Comparison of ENCODE assay signal across 21 cellular contexts in the genomic region with DNA sequence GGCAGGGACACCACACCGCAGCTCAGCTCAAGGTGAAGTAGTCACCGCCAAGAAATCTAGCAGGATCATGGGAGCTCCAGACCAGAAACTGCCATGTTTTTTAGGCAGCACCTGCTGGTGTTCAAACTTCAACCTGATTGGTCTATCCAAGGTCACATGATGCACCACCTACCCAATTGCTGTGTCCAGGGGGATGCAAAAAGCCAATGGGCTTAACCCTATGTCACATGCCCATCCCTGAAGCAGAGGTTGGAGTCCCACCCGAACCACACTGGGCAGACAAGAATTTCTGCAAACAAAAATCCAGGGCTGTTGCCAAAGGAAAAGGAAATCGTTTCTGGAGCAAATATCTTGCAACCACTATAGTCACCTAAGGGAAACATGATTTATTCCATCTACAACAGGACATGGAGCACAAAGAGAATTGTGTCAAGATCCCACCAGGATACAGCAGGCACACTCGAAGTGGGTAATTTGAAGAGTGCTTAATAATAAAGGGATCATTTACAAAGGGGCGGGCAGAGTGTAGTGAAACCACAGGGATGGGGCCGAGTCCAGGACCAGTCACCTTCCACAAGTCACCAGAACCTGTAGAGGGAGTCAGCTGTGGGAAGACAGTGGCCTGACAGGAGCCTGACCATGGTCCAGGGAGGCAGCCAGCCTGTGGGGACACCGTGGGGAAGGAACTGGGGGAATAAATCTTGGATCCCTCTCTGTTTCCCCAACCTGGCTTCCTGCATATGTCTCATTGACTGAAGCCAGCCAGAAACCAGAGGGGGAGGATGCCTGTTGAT. TPM values are rescaled to one million over a fixed set of nuclear protein-coding genes. Genes with fewer than 3 reads are reported as not detected.
DNase-seq lines count a peak whose midpoint lies in the region; TF ChIP-seq lines count a peak whose summit lies in the region.
"Had no signal": no experiment of that assay in that cellular context is flagged by ENCODE, and none has a peak within 500 bp of the region (broad histone marks: within the 10 kb centered on the region; RNA-seq: fewer than 3 reads in every experiment).

No MANE protein-coding gene starts in this region.

- no peak overlapping the region for H3K4me3 ChIP-seq in LNCaP clone FGC (ENCODE audit: low read depth, low read length)
- no peak overlapping the region for H3K4me3 ChIP-seq in sigmoid colon
- H3K4me3 ChIP-seq: adrenal gland, psoas muscle, upper lobe of right lung had no signal

- H3K36me3 ChIP-seq in sigmoid colon = no peaks in the 10 kb centered on the region
- H3K36me3 ChIP-seq: adrenal gland, BE2C, upper lobe of right lung had no signal

- H3K4me1 ChIP-seq in sigmoid colon = no peaks in the 10 kb centered on the region
- H3K4me1 ChIP-seq: adrenal gland, BE2C, psoas muscle, upper lobe of right lung had no signal

- peak overlapping the region in 2 of 7 donors; percentile 75 to 76 for H3K27ac Mint-ChIP-seq in CD14-positive monocyte
- H3K27ac Mint-ChIP-seq: brain had no signal

- H3K9me3 ChIP-seq in sigmoid colon = no peaks in the 10 kb centered on the region
- H3K9me3 ChIP-seq: adrenal gland, BE2C, psoas muscle, upper lobe of right lung had no signal

- TF ChIP-seq POLR2A in sigmoid colon (IDR thresholded peaks at IDR 0.05) = no peak

- TF ChIP-seq EP300 in sigmoid colon (IDR thresholded peaks at IDR 0.05) = no peak

- peaks cover 0 to 7% (median 2%) of the 10 kb centered on the region in 3 donors for H3K27me3 Mint-ChIP-seq in CD14-positive monocyte (ENCODE audit: low read depth in 3 of 3)

- DNase-seq in NCI-H82 (lab: John Stamatoyannopoulos, UW) (peak; percentile 10), NCI-H82 treated with DMSO at 0.1 percent for 48 hours (lab: John Stamatoyannopoulos, UW; ENCODE audit: unreplicated experiment) (no peak), LNCaP clone FGC (ENCODE audit: low read depth) (peak; percentile 17), SW480 (ENCODE audit: low spot score) (peak; percentile 33), sigmoid colon (peak; percentile 34), CD14-positive monocyte (ENCODE audit: low spot score) (no peak), GM03348 (ENCODE audit: low spot score) (no peak), NCI-H187 (lab: John Stamatoyannopoulos, UW) (no peak)
- DNase-seq: activated CD8-positive, alpha-beta memory T cell treated with anti-CD3 and anti-CD28 coated beads for 24 hours; activated naive CD4-positive, alpha-beta T cell treated with Interleukin-2 at 50 U/mL for 16 hours; activated T-cell treated with anti-CD3 and anti-CD28 coated beads, Interleukin-2, amount 50 U/mL, for 4 hours; adrenal gland; BE2C; H7; NCI-H1105; NCI-H774; OCI-M1; psoas muscle; stimulated activated CD4-positive, alpha-beta T cell treated with anti-CD3 and anti-CD28 coated beads, Interleukin-1b, Interleukin-23, amount 100 ng/mL, for 48 hours; upper lobe of right lung had no signal

- H3K36me3 Mint-ChIP-seq in CD14-positive monocyte = no peaks in the 10 kb centered on the region
- H3K36me3 Mint-ChIP-seq: brain had no signal

- H3K4me3 Mint-ChIP-seq in CD14-positive monocyte = no peak overlapping the region
- H3K4me3 Mint-ChIP-seq: activated T-cell treated with anti-CD3 and anti-CD28 coated beads, Interleukin-2, amount 50 U/mL, for 4 hours; brain had no signal

- WGBS in sigmoid colon, 2 donors = 58 to 83% methylated on average over 8 of the region's 8 CpGs

- intact Hi-C loops in sigmoid colon (cut with DNase I) (no loop called here), CD14-positive monocyte (cut with micrococcal nuclease) (loop anchor here (10.0 kb wide), 2 partner anchors 85 to 175 kb away; no protein-coding TSS in a partner anchor)

- no peak for TF ChIP-seq CTCF in LNCaP clone FGC (IDR thresholded peaks at IDR 0.05; ENCODE audit: control insufficient read depth, extremely low read depth, insufficient read depth)
- no peak for TF ChIP-seq CTCF in sigmoid colon (IDR thresholded peaks at IDR 0.05)
- no peak for TF ChIP-seq CTCF in CD14-positive monocyte (IDR thresholded peaks at IDR 0.05)

- peaks cover 0 to 8% (median 0%) of the 10 kb centered on the region in 3 donors for H3K27me3 ChIP-seq in sigmoid colon
- H3K27me3 ChIP-seq: adrenal gland, BE2C, upper lobe of right lung had no signal

- H3K27ac ChIP-seq in sigmoid colon = no peak overlapping the region
- H3K27ac ChIP-seq: adrenal gland, psoas muscle, upper lobe of right lung had no signal

- H3K9me3 Mint-ChIP-seq in CD14-positive monocyte = peaks cover 0 to 10% (median 4%) of the 10 kb centered on the region in 7 donors
- H3K9me3 Mint-ChIP-seq: activated T-cell treated with anti-CD3 and anti-CD28 coated beads, Interleukin-2, amount 50 U/mL, for 4 hours had no signal

- peaks cover 27% of the 10 kb centered on the region for H3K4me1 Mint-ChIP-seq in CD14-positive monocyte
- H3K4me1 Mint-ChIP-seq: brain had no signal

RNA-seq across cellular contexts. Expression of a gene that starts 34.2 kb away (rescaled TPM):
- 10 to 100 TPM; 16.1 to 23.0 (median 20.4) TPM for total RNA-seq in sigmoid colon
- polyA plus RNA-seq in sigmoid colon = 10 to 100 TPM in 1 of 3 donors, 1 to 10 TPM in 2; 4.2 to 16.0 (median 5.3) TPM
- polyA plus RNA-seq in CD14-positive monocyte = 1 to 10 TPM; 3.2 to 3.9 TPM

Comparison
In these comparisons a context has a peak if more than half of its experiments do, and no peak if none do; other contexts are left out.
1. DNase-seq: peak in NCI-H82 (single experiment), LNCaP clone FGC (single experiment), SW480 (single experiment) and sigmoid colon (single experiment); none in NCI-H82 treated with DMSO at 0.1 percent for 48 hours (single experiment), CD14-positive monocyte (single experiment), GM03348 (single experiment) and NCI-H187 (0 of 2).